Comparison of ENCODE assay signal across 20 cellular contexts in the genomic region with DNA sequence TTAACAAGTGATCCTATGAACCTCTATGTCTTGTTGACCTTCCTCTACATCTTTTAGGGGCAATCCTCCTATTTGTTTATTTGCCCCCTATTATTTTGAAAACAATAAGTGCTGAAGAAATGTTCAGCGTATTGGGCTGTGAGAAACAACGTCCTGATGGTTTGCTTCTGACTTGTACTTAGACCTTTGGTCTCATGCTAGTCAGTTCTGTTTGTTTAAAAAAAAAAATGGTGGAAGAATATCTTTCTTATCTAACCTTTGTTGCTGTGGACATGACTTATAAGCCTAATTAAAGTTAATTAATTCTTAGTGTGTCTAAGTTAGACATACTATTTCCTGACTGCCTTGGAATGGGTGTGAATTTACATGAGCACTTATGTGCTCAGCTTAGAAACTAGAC.
"Had no signal": no experiment of that assay in that cellular context is flagged by ENCODE, and none has a peak within 500 bp of the region (broad histone marks: within the 10 kb centered on the region; RNA-seq: fewer than 3 reads in every experiment).

No MANE protein-coding gene starts in this region.

- H3K4me3 ChIP-seq: heart right ventricle, left lung, psoas muscle, right atrium auricular region, stomach, suprapubic skin, tibial nerve had no signal

- H3K9me3 ChIP-seq: heart right ventricle, left lung, psoas muscle, right atrium auricular region, stomach, suprapubic skin, tibial nerve had no signal

- H3K4me1 ChIP-seq: psoas muscle, suprapubic skin, tibial nerve had no signal

- H3K27me3 Mint-ChIP-seq: activated naive CD8-positive, alpha-beta T cell treated with anti-CD3 and anti-CD28 coated beads, Interleukin-2, amount 10 ng/mL, durations not matched to agents 7 days and 5 days; natural killer cell treated with Interleukin-12 subunit alpha and Interleukin-12 subunit beta and Interleukin-15 and Interleukin-18, amount 100 ng/mL, for 72 hours had no signal

- H3K4me1 Mint-ChIP-seq: mesothelial cell of epicardium had no signal

- H3K27ac ChIP-seq: epithelial cell of prostate, heart right ventricle, left lung, psoas muscle, right atrium auricular region, stomach, suprapubic skin, tibial nerve had no signal

- H3K27me3 ChIP-seq: heart right ventricle, left lung, right atrium auricular region, stomach, suprapubic skin, tibial nerve had no signal

- DNase-seq: activated CD4-positive, alpha-beta T cell treated with anti-CD3 and anti-CD28 coated beads, Interleukin-2, amount 50 U/mL, for 4 hours; activated gamma-delta T cell treated with Interleukin-2 at 50 U/mL for 16 hours; activated naive CD8-positive, alpha-beta T cell treated with anti-CD3 and anti-CD28 coated beads, Interleukin-2, amount 10 ng/mL, durations not matched to agents 7 days and 5 days; amniotic stem cell; cortex of kidney; heart right ventricle; left lung; psoas muscle; stimulated activated CD4-positive, alpha-beta T cell treated with anti-CD3 and anti-CD28 coated beads, Interleukin-1b, Interleukin-23, amount 100 ng/mL, for 48 hours; stomach; T-helper 1 cell; T-helper 9 cell had no signal

- H3K9me3 Mint-ChIP-seq: activated naive CD8-positive, alpha-beta T cell treated with anti-CD3 and anti-CD28 coated beads, Interleukin-2, amount 10 ng/mL, durations not matched to agents 7 days and 5 days; activated T-helper 1 cell treated with anti-CD3 and anti-CD28 coated beads, Interleukin-12 subunit alpha, Interleukin-12 subunit beta, Interleukin-2, Interleukin-4 antibody, amounts not matched to agents 30 ng/mL and 10 ng/mL and 1 ng/mL, durations not matched to agents 14 hours and 24 hours and 36 hours; mesothelial cell of epicardium; natural killer cell treated with Interleukin-12 subunit alpha and Interleukin-12 subunit beta and Interleukin-15 and Interleukin-18, amount 100 ng/mL, for 72 hours had no signal

- ATAC-seq: heart right ventricle; natural killer cell treated with Interleukin-12 subunit alpha and Interleukin-12 subunit beta and Interleukin-15 and Interleukin-18, amount 100 ng/mL, for 72 hours; psoas muscle; SK-N-SH treated with all-trans-retinoic acid at 6 μM for 48 hours had no signal

- H3K4me3 Mint-ChIP-seq: activated naive CD8-positive, alpha-beta T cell treated with anti-CD3 and anti-CD28 coated beads, Interleukin-2, amount 10 ng/mL, durations not matched to agents 7 days and 5 days; activated T-helper 1 cell treated with anti-CD3 and anti-CD28 coated beads, Interleukin-12 subunit alpha, Interleukin-12 subunit beta, Interleukin-2, Interleukin-4 antibody, amounts not matched to agents 30 ng/mL and 10 ng/mL and 1 ng/mL, durations not matched to agents 14 hours and 24 hours and 36 hours; mesothelial cell of epicardium; natural killer cell treated with Interleukin-12 subunit alpha and Interleukin-12 subunit beta and Interleukin-15 and Interleukin-18, amount 100 ng/mL, for 72 hours had no signal

- H3K27ac Mint-ChIP-seq: activated naive CD8-positive, alpha-beta T cell treated with anti-CD3 and anti-CD28 coated beads, Interleukin-2, amount 10 ng/mL, durations not matched to agents 7 days and 5 days; activated T-helper 1 cell treated with anti-CD3 and anti-CD28 coated beads, Interleukin-12 subunit alpha, Interleukin-12 subunit beta, Interleukin-2, Interleukin-4 antibody, amounts not matched to agents 30 ng/mL and 10 ng/mL and 1 ng/mL, durations not matched to agents 14 hours and 24 hours and 36 hours; mesothelial cell of epicardium; natural killer cell treated with Interleukin-12 subunit alpha and Interleukin-12 subunit beta and Interleukin-15 and Interleukin-18, amount 100 ng/mL, for 72 hours had no signal
